Comparison of ENCODE assay signal across 8 cellular contexts in genomic region chr1:241847796-241848668, GRCh38. TPM values are rescaled to one million over a fixed set of nuclear protein-coding genes. Genes with fewer than 3 reads are reported as not detected.
DNase-seq lines count a peak whose midpoint lies in the region; ATAC-seq and TF ChIP-seq lines count a peak whose summit lies in the region.

EXO1 (plus strand) TSS chr1:241848204; CDS start chr1:241850426, 2,222 bp downstream.

- H3K9ac ChIP-seq in duodenal mucosa (ENCODE audit: low read depth in 1 of 2, low read length in 2 of 2), result peak within 1 kb of the TSS; percentile 67 to 90

- no peaks in the 10 kb centered on the region for H3K36me3 ChIP-seq in duodenal mucosa (ENCODE audit: control insufficient read depth in 1 of 2, insufficient read depth in 2 of 2, low read length in 2 of 2)

- 0% methylated on average over 50 to 54 of the region's 68 CpGs for WGBS in lower leg skin, 2 donors

- peaks cover 19% of the 10 kb centered on the region for H3K4me1 Mint-ChIP-seq in CD4-positive, alpha-beta T cell (ENCODE audit: low read depth)

- H3K27ac Mint-ChIP-seq in CD4-positive, alpha-beta T cell, result peak within 1 kb of the TSS; percentile 99

- no peaks in the 10 kb centered on the region for H3K9me3 Mint-ChIP-seq in CD4-positive, alpha-beta T cell

- H3K27me3 Mint-ChIP-seq in CD4-positive, alpha-beta T cell, result no peaks in the 10 kb centered on the region

- no peak for TF ChIP-seq POLR2A in lower leg skin (IDR thresholded peaks at IDR 0.05)

- H3K4me3 Mint-ChIP-seq in CD4-positive, alpha-beta T cell, result peak within 1 kb of the TSS; percentile 99

- TF ChIP-seq CTCF in CD4-positive, alpha-beta T cell (IDR thresholded peaks at IDR 0.05), result peak; percentile 47
- no peak for TF ChIP-seq CTCF in lower leg skin (IDR thresholded peaks at IDR 0.05)

- no peaks in the 10 kb centered on the region for H3K36me3 Mint-ChIP-seq in CD4-positive, alpha-beta T cell (ENCODE audit: low read depth)

- peak within 1 kb of the TSS; percentile 88 to 91 for H3K4me3 ChIP-seq in duodenal mucosa (ENCODE audit: low read depth in 1 of 2, low read length in 2 of 2)
- H3K4me3 ChIP-seq in lower leg skin (ENCODE audit: low read depth, poor library complexity, severe bottlenecking), result peak within 1 kb of the TSS; percentile 83

- no peaks in the 10 kb centered on the region for H3K27me3 ChIP-seq in CD4-positive, alpha-beta T cell (ENCODE audit: control insufficient read depth, insufficient read depth, low read length)
- H3K27me3 ChIP-seq in duodenal mucosa (ENCODE audit: control insufficient read depth in 1 of 2, insufficient read depth in 2 of 2, low read length in 2 of 2), result no peaks in the 10 kb centered on the region

- intact Hi-C loops in CD4-positive, alpha-beta T cell (cut with DNase I, micrococcal nuclease), result loop anchor here (2.0 to 5.0 kb wide), 5 partner anchors 221 to 1414 kb away; partner anchors contain the start of gene FH (in 2 of the 2)
- intact Hi-C loops in lower leg skin (cut with DNase I; ENCODE audit: low total_unique reads), result no loop called here

- POLR2A ChIA-PET in CD4-positive, alpha-beta T cell (lab: Charles Lee), result interaction anchor here (1.0 to 1.9 kb wide), 7 partner anchors 19 to 328 kb away, joined by 3 to 5 read pairs (median 4); partner anchors contain the start of genes CHML, FH and OPN3

- peak; percentile 75 to 89 (median 83) for DNase-seq in CD4-positive, alpha-beta T cell
- peak; percentile 97 for DNase-seq in NCI-H82 (lab: John Stamatoyannopoulos, UW)
- DNase-seq in activated CD4-positive, alpha-beta T cell treated with anti-CD3 and anti-CD28 coated beads, Interleukin-2, amount 50 U/mL, for 48 hours, result peak; percentile 90 to 92
- DNase-seq in lower leg skin (ENCODE audit: low spot score in 2 of 2), result peak; percentile 77 to 96
- DNase-seq in stimulated activated CD4-positive, alpha-beta T cell treated with anti-CD3 and anti-CD28 coated beads, Interleukin-4, amount 100 ng/mL, for 48 hours (ENCODE audit: low read depth in 2 of 2), result peak; percentile 84 to 88

- peak within 1 kb of the TSS; percentile 95 for H3K27ac ChIP-seq in CD4-positive, alpha-beta T cell (ENCODE audit: low read depth, low read length)
- peak within 1 kb of the TSS; percentile 99 for H3K27ac ChIP-seq in duodenal mucosa (ENCODE audit: low read depth, low read length)

- ATAC-seq in CD4-positive, alpha-beta T cell (ENCODE audit: poor library complexity), result peak; percentile 96
- peak; percentile 96 for ATAC-seq in GM19395 (IDR thresholded peaks at IDR 0.05; ENCODE audit: unreplicated experiment)
- peak; percentile 93 for ATAC-seq in HG03565 (IDR thresholded peaks at IDR 0.05; ENCODE audit: unreplicated experiment)

- CTCF ChIA-PET in CD4-positive, alpha-beta T cell (lab: Charles Lee), result interaction anchor here (1.1 kb wide), 1 partner anchor 9 kb away, joined by 3 read pairs; no protein-coding TSS in a partner anchor

- H3K9me3 ChIP-seq in CD4-positive, alpha-beta T cell (ENCODE audit: control insufficient read depth, low read length), result no peaks in the 10 kb centered on the region
- no peaks in the 10 kb centered on the region for H3K9me3 ChIP-seq in duodenal mucosa (ENCODE audit: control insufficient read depth in 1 of 2, low read length in 2 of 2)

- peaks cover 12 to 13% of the 10 kb centered on the region in 2 donors for H3K4me1 ChIP-seq in duodenal mucosa (ENCODE audit: control insufficient read depth in 1 of 2, insufficient read depth in 2 of 2, low read length in 2 of 2)

RNA-seq across cellular contexts. Expression of gene EXO1, which starts in this region (rescaled TPM):
- 1 to 10 TPM in 1 of 2 experiments, under 1 TPM in 1; 0.25 to 1.1 TPM for total RNA-seq in CD4-positive, alpha-beta T cell
- 1 to 10 TPM in 1 of 4 donors, under 1 TPM in 1, not detected in 2; 0.52 to 1.2 TPM for total RNA-seq in lower leg skin

Comparison
In these comparisons a context has a peak if more than half of its experiments do, and no peak if none do; other contexts are left out.
1. Peak in every context shown above with its lines: DNase-seq, ATAC-seq, H3K4me3 ChIP-seq and H3K27ac ChIP-seq.